Comparison of ENCODE assay signal across 8 cellular contexts in genomic region chrX:68433155-68433980, GRCh38. TPM values are rescaled to one million over a fixed set of nuclear protein-coding genes. Genes with fewer than 3 reads are reported as not detected.
DNase-seq lines count a peak whose midpoint lies in the region; TF ChIP-seq lines count a peak whose summit lies in the region.

A gene with protein sequence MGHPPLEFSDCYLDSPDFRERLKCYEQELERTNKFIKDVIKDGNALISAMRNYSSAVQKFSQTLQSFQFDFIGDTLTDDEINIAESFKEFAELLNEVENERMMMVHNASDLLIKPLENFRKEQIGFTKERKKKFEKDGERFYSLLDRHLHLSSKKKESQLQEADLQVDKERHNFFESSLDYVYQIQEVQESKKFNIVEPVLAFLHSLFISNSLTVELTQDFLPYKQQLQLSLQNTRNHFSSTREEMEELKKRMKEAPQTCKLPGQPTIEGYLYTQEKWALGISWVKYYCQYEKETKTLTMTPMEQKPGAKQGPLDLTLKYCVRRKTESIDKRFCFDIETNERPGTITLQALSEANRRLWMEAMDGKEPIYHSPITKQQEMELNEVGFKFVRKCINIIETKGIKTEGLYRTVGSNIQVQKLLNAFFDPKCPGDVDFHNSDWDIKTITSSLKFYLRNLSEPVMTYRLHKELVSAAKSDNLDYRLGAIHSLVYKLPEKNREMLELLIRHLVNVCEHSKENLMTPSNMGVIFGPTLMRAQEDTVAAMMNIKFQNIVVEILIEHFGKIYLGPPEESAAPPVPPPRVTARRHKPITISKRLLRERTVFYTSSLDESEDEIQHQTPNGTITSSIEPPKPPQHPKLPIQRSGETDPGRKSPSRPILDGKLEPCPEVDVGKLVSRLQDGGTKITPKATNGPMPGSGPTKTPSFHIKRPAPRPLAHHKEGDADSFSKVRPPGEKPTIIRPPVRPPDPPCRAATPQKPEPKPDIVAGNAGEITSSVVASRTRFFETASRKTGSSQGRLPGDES (minus strand): TSS chrX:68433495. CDS start chrX:68433020, 475 bp downstream.

- H3K4me1 ChIP-seq in HEK293 (ENCODE audit: control insufficient read depth, insufficient read depth, low read length), result peaks cover 6% of the 10 kb centered on the region

- POLR2A ChIA-PET in HEK293 (lab: Yijun Ruan, JAX), result interaction anchor here (0.6 to 1.8 kb wide), 4 partner anchors 11 to 65 kb away, joined by 3 to 7 read pairs (median 4); partner anchors contain the start of gene YIPF6

- CTCF ChIA-PET in HEK293 (lab: Yijun Ruan, JAX), result interaction anchor here (0.6 to 1.2 kb wide), 6 partner anchors 9 to 195 kb away, joined by 3 to 5 read pairs (median 3); no protein-coding TSS in a partner anchor

- DNase-seq in SK-N-DZ (ENCODE audit: low spot score) (peak; percentile 50), cerebellum (ENCODE audit: low spot score) (peak; percentile 77), iPS-NIHi7 (ENCODE audit: extremely low spot score) (peak; percentile 66), retinal pigment epithelial cell (ENCODE audit: low read depth) (no peak)
- DNase-seq in stimulated activated CD4-positive, alpha-beta T cell treated with anti-CD3 and anti-CD28 coated beads, Interleukin-12 subunit alpha, Interleukin-12 subunit beta, amount 100 ng/mL, for 4 hours, result no peak
- DNase-seq in stimulated activated CD4-positive, alpha-beta T cell treated with anti-CD3 and anti-CD28 coated beads, Interleukin-4, amount 100 ng/mL, for 24 hours, result no peak

- H3K4me3 ChIP-seq in HEK293 (ENCODE audit: low read depth, low read length), result peak within 1 kb of the TSS; percentile 55
- peak within 1 kb of the TSS; percentile 64 for H3K4me3 ChIP-seq in retinal pigment epithelial cell (ENCODE audit: low read length)

- H3K9me3 ChIP-seq in HEK293 (ENCODE audit: control insufficient read depth, insufficient read depth, low read depth, low read length), result no peaks in the 10 kb centered on the region

- TF ChIP-seq CTCF in C4-2B (conservative IDR thresholded peaks at IDR 0.05) (no peak), HEK293 (tag by site-specific recombination; IDR thresholded peaks at IDR 0.05) (no peak), retinal pigment epithelial cell (conservative IDR thresholded peaks at IDR 0.05; ENCODE audit: low read depth, low read length) (no peak)

- H3K27ac ChIP-seq in C4-2B, result peak within 1 kb of the TSS; percentile 81
- peak within 1 kb of the TSS; percentile 58 for H3K27ac ChIP-seq in HEK293 (ENCODE audit: extremely low read depth, low read depth, low read length)

- H3K36me3 ChIP-seq in HEK293 (ENCODE audit: control insufficient read depth in 2 of 2, insufficient read depth in 1 of 2, low read length in 2 of 2), result peaks cover 0 to 2% of the 10 kb centered on the region in 2 experiments; a peak in 1 of 3 replicates

TF ChIP-seq in HEK293, 187 proteins besides CTCF, POLR2A, EP300 and RAD21 (continues in another document):
- TF ChIP-seq SCRT2 (tag by site-specific recombination; IDR thresholded peaks at IDR 0.05), result 0 out of 2 replicates have a peak, but pooled peaks have one; percentile 15
- no peak for TF ChIP-seq ZNF114 (tag by site-specific recombination; IDR thresholded peaks at IDR 0.05)
- TF ChIP-seq ZNF133 (tag by site-specific recombination; IDR thresholded peaks at IDR 0.05), result no peak
- TF ChIP-seq ZNF24 (tag by site-specific recombination; IDR thresholded peaks at IDR 0.05), result 0 out of 2 replicates have a peak, but pooled peaks have one; percentile 39
- TF ChIP-seq ZNF146 (tag by site-specific recombination; IDR thresholded peaks at IDR 0.05), result no peak
- 0 out of 2 replicates have a peak, but pooled peaks have one; percentile 26 for TF ChIP-seq KLF16 (tag by site-specific recombination; IDR thresholded peaks at IDR 0.05)
- TF ChIP-seq ZNF785 (tag by site-specific recombination; IDR thresholded peaks at IDR 0.05), result no peak
- TF ChIP-seq, protein P1, sequence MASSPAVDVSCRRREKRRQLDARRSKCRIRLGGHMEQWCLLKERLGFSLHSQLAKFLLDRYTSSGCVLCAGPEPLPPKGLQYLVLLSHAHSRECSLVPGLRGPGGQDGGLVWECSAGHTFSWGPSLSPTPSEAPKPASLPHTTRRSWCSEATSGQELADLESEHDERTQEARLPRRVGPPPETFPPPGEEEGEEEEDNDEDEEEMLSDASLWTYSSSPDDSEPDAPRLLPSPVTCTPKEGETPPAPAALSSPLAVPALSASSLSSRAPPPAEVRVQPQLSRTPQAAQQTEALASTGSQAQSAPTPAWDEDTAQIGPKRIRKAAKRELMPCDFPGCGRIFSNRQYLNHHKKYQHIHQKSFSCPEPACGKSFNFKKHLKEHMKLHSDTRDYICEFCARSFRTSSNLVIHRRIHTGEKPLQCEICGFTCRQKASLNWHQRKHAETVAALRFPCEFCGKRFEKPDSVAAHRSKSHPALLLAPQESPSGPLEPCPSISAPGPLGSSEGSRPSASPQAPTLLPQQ (tag by site-specific recombination; IDR thresholded peaks at IDR 0.05), result peak; percentile 69
- no peak for TF ChIP-seq ZNF404 (tag by site-specific recombination; IDR thresholded peaks at IDR 0.05)
- no peak for TF ChIP-seq MYNN (tag by site-specific recombination; IDR thresholded peaks at IDR 0.05; ENCODE audit: borderline replicate concordance)
- TF ChIP-seq ZNF433 (tag by site-specific recombination; IDR thresholded peaks at IDR 0.05; ENCODE audit: low read depth), result no peak
- TF ChIP-seq ZNF777 (tag by site-specific recombination; IDR thresholded peaks at IDR 0.05; ENCODE audit: borderline replicate concordance), result no peak
- TF ChIP-seq ZBTB7A (tag by site-specific recombination; IDR thresholded peaks at IDR 0.05; ENCODE audit: low read depth), result no peak
- peak; percentile 64; the same call in 1 of the 2 replicates for TF ChIP-seq ZNF121 (tag by site-specific recombination; IDR thresholded peaks at IDR 0.05)
- TF ChIP-seq KLF9 (tag by site-specific recombination; IDR thresholded peaks at IDR 0.05; ENCODE audit: low read depth), result peak; percentile 58; the same call in 1 of the 2 replicates
- no peak for TF ChIP-seq SCRT1 (tag by site-specific recombination; IDR thresholded peaks at IDR 0.05; ENCODE audit: borderline replicate concordance)
- no peak for TF ChIP-seq ZNF37A (tag by site-specific recombination; IDR thresholded peaks at IDR 0.05)
- no peak for TF ChIP-seq ZFP41 (tag by site-specific recombination; IDR thresholded peaks at IDR 0.05; ENCODE audit: borderline replicate concordance)
- TF ChIP-seq ZNF324 (tag by site-specific recombination; IDR thresholded peaks at IDR 0.05), result no peak
- peak; percentile 44 for TF ChIP-seq ZBTB26 (tag by site-specific recombination; optimal IDR thresholded peaks at IDR 0.05)
- TF ChIP-seq, protein P2, sequence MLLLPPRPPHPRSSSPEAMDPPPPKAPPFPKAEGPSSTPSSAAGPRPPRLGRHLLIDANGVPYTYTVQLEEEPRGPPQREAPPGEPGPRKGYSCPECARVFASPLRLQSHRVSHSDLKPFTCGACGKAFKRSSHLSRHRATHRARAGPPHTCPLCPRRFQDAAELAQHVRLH (tag by site-specific recombination; IDR thresholded peaks at IDR 0.05), result no peak; the same call in 1 of the 2 replicates
- TF ChIP-seq ZNF768 (tag by site-specific recombination; IDR thresholded peaks at IDR 0.05), result no peak
- TF ChIP-seq ZNF561 (tag by site-specific recombination; IDR thresholded peaks at IDR 0.05; ENCODE audit: borderline replicate concordance), result peak; percentile 73; the same call in 1 of the 2 replicates
- TF ChIP-seq ZBTB20 (tag by site-specific recombination; IDR thresholded peaks at IDR 0.05), result peak; percentile 63
- no peak for TF ChIP-seq ZNF571 (tag by site-specific recombination; IDR thresholded peaks at IDR 0.05)
- no peak for TF ChIP-seq ZNF398 (tag by site-specific recombination; IDR thresholded peaks at IDR 0.05)

RNA-seq across cellular contexts. Expression of the gene that starts here (rescaled TPM):
- polyA plus RNA-seq in SK-N-DZ (2014; cell fraction: cytosol; rRNA removed), result 0.77 and 0.81 TPM in 2 replicates
- polyA plus RNA-seq in SK-N-DZ (2014; cell fraction: nucleus; rRNA removed), result 0.91 and 1.1 TPM in 2 replicates
- 43.2 TPM for total RNA-seq in cerebellum

Comparison
In these comparisons a context has a peak if more than half of its experiments do, and no peak if none do; other contexts are left out.
1. DNase-seq: peak in SK-N-DZ (single experiment), cerebellum (single experiment) and iPS-NIHi7 (single experiment); none in retinal pigment epithelial cell (single experiment), stimulated activated CD4-positive, alpha-beta T cell treated with anti-CD3 and anti-CD28 coated beads, Interleukin-12 subunit alpha, Interleukin-12 subunit beta, amount 100 ng/mL, for 4 hours (single experiment) and stimulated activated CD4-positive, alpha-beta T cell treated with anti-CD3 and anti-CD28 coated beads, Interleukin-4, amount 100 ng/mL, for 24 hours (single experiment).